In the genomic region with DNA sequence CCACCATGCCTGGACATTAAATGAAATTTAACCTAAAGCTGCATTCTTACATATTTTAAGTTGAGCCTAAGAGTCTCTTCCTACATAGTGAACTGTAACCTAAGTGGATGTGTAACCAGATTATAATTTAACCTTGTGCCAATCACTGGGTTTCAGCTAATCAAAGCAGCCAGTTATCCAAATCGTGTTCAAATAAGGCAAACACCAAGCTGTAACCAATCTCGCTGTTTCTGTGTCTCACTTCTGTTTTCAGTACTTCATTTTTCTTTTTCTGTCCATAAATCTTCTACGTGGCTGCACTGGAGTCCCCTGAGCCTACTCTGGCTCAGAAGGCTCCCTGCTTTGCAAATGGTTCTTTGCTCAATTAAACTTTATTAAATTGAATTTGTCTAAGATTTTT, we compare ENCODE assay signal across 35 cellular contexts.
"Had no signal": no experiment of that assay in that cellular context is flagged by ENCODE, and none has a peak within 500 bp of the region (broad histone marks: within the 10 kb centered on the region; RNA-seq: fewer than 3 reads in every experiment).

No MANE protein-coding gene starts in this region.

- DNase-seq: activated B cell treated with CpG ODN at 0.5 μM for 24 hours; activated CD4-positive, alpha-beta memory T cell treated with anti-CD3 and anti-CD28 coated beads for 36 hours; activated CD4-positive, alpha-beta T cell treated with anti-CD3 and anti-CD28 coated beads, Interleukin-2, amount 10 ng/mL, durations not matched to agents 24 days and 14 days; activated CD8-positive, alpha-beta memory T cell treated with anti-CD3 and anti-CD28 coated beads, Interleukin-2, amount 10 ng/mL, durations not matched to agents 7 days and 5 days; activated CD8-positive, alpha-beta memory T cell treated with anti-CD3 and anti-CD28 coated beads, Interleukin-2, amount 50 U/mL, for 4 hours; activated CD8-positive, alpha-beta T cell treated with anti-CD3 and anti-CD28 coated beads, Interleukin-2, amount 10 ng/mL, durations not matched to agents 7 days and 5 days; activated effector memory CD4-positive, alpha-beta T cell treated with anti-CD3 and anti-CD28 coated beads, Interleukin-2, amount 50 U/mL, for 16 hours; activated naive CD4-positive, alpha-beta T cell treated with anti-CD3 and anti-CD28 coated beads for 36 hours; activated naive CD8-positive, alpha-beta T cell treated with anti-CD3 and anti-CD28 coated beads for 36 hours; activated naive CD8-positive, alpha-beta T cell treated with anti-CD3 and anti-CD28 coated beads, Interleukin-2, amount 50 U/mL, for 24 hours; activated T-cell treated with anti-CD3 and anti-CD28 coated beads, Interleukin-2, amount 50 U/mL, for 1 hour; activated T-cell treated with anti-CD3 and anti-CD28 coated beads, Interleukin-2, amount 50 U/mL, for 48 hours; adrenal gland; amygdala; aorta; body of pancreas; caudate nucleus; cortex of kidney; dermis blood vessel endothelial cell; effector CD4-positive, alpha-beta T cell; effector memory CD8-positive, alpha-beta T cell; erythroblast; foreskin keratinocyte; gastrocnemius medialis; glutamatergic neuron; heart left ventricle; T-helper 17 cell; T1000; WERI-Rb-1 had no signal

- H3K4me3 ChIP-seq: adrenal gland, body of pancreas, esophagus muscularis mucosa, gastrocnemius medialis, heart left ventricle had no signal

- H3K27ac Mint-ChIP-seq: activated B cell treated with CpG ODN at 0.5 μM for 24 hours; activated CD4-positive, alpha-beta memory T cell treated with anti-CD3 and anti-CD28 coated beads for 36 hours; activated CD4-positive, alpha-beta T cell treated with anti-CD3 and anti-CD28 coated beads, Interleukin-2, amount 10 ng/mL, durations not matched to agents 24 days and 14 days; activated CD8-positive, alpha-beta memory T cell treated with anti-CD3 and anti-CD28 coated beads, Interleukin-2, amount 10 ng/mL, durations not matched to agents 7 days and 5 days; activated CD8-positive, alpha-beta T cell treated with anti-CD3 and anti-CD28 coated beads, Interleukin-2, amount 10 ng/mL, durations not matched to agents 7 days and 5 days; activated naive CD4-positive, alpha-beta T cell treated with anti-CD3 and anti-CD28 coated beads for 36 hours; activated naive CD4-positive, alpha-beta T cell treated with anti-CD3 and anti-CD28 coated beads, Interleukin-2, amount 50 U/mL, for 24 hours; activated naive CD8-positive, alpha-beta T cell treated with anti-CD3 and anti-CD28 coated beads for 36 hours; activated naive CD8-positive, alpha-beta T cell treated with anti-CD3 and anti-CD28 coated beads, Interleukin-2, amount 50 U/mL, for 24 hours; activated T-helper 1 cell treated with anti-CD3 and anti-CD28 coated beads, Interleukin-12 subunit alpha, Interleukin-12 subunit beta, Interleukin-2, Interleukin-4 antibody, amounts not matched to agents 30 ng/mL and 10 ng/mL and 1 ng/mL, durations not matched to agents 14 hours and 24 hours and 36 hours; activated T-helper 2 cell treated with anti-CD3 and anti-CD28 coated beads, Interferon-gamma antibody, Interleukin-2, Interleukin-4, amounts not matched to agents 10 μg/mL and 5 μg/mL and 100 μg/mL, durations not matched to agents 14 hours and 24 hours and 36 hours; effector memory CD8-positive, alpha-beta T cell; T-helper 17 cell; T-helper 2 cell treated with Interferon-gamma antibody and Interleukin-4, amounts not matched to agents 5 μg/mL and 100 μg/mL, for 36 hours had no signal

- H3K27me3 ChIP-seq: adrenal gland, body of pancreas, esophagus muscularis mucosa, foreskin keratinocyte, gastrocnemius medialis, heart left ventricle had no signal

- ATAC-seq: activated CD4-positive, CD25-positive, alpha-beta regulatory T cell treated with anti-CD3 and anti-CD28 coated beads, Interleukin-2, amount 50 U/mL, for 24 hours; activated CD8-positive, alpha-beta memory T cell treated with anti-CD3 and anti-CD28 coated beads, Interleukin-2, amount 10 ng/mL, durations not matched to agents 7 days and 5 days; activated CD8-positive, alpha-beta T cell treated with anti-CD3 and anti-CD28 coated beads, Interleukin-2, amount 10 ng/mL, durations not matched to agents 7 days and 5 days; activated naive CD8-positive, alpha-beta T cell treated with anti-CD3 and anti-CD28 coated beads, Interleukin-2, amount 50 U/mL, for 24 hours; body of pancreas; effector memory CD8-positive, alpha-beta T cell; foreskin keratinocyte; gastrocnemius medialis; heart left ventricle; T-helper 17 cell had no signal

- H3K9me3 Mint-ChIP-seq: activated CD4-positive, alpha-beta T cell treated with anti-CD3 and anti-CD28 coated beads, Interleukin-2, amount 10 ng/mL, durations not matched to agents 24 days and 14 days had no signal

- H3K4me1 ChIP-seq: adrenal gland, body of pancreas, esophagus muscularis mucosa, foreskin keratinocyte, gastrocnemius medialis, heart left ventricle had no signal

- H3K27me3 Mint-ChIP-seq: activated B cell treated with CpG ODN at 0.5 μM for 24 hours; activated CD4-positive, alpha-beta memory T cell treated with anti-CD3 and anti-CD28 coated beads for 36 hours; activated CD4-positive, alpha-beta T cell treated with anti-CD3 and anti-CD28 coated beads, Interleukin-2, amount 10 ng/mL, durations not matched to agents 24 days and 14 days; activated CD8-positive, alpha-beta memory T cell treated with anti-CD3 and anti-CD28 coated beads, Interleukin-2, amount 10 ng/mL, durations not matched to agents 7 days and 5 days; activated naive CD8-positive, alpha-beta T cell treated with anti-CD3 and anti-CD28 coated beads for 36 hours; activated naive CD8-positive, alpha-beta T cell treated with anti-CD3 and anti-CD28 coated beads, Interleukin-2, amount 50 U/mL, for 24 hours; effector memory CD8-positive, alpha-beta T cell; T-helper 17 cell had no signal

- H3K4me1 Mint-ChIP-seq: activated B cell treated with CpG ODN at 0.5 μM for 24 hours; activated CD4-positive, alpha-beta T cell treated with anti-CD3 and anti-CD28 coated beads, Interleukin-2, amount 10 ng/mL, durations not matched to agents 24 days and 14 days; activated CD8-positive, alpha-beta memory T cell treated with anti-CD3 and anti-CD28 coated beads, Interleukin-2, amount 10 ng/mL, durations not matched to agents 7 days and 5 days; activated naive CD4-positive, alpha-beta T cell treated with anti-CD3 and anti-CD28 coated beads, Interleukin-2, amount 50 U/mL, for 24 hours; activated naive CD8-positive, alpha-beta T cell treated with anti-CD3 and anti-CD28 coated beads for 36 hours; activated naive CD8-positive, alpha-beta T cell treated with anti-CD3 and anti-CD28 coated beads, Interleukin-2, amount 50 U/mL, for 24 hours; T-helper 17 cell had no signal

- H3K36me3 ChIP-seq: adrenal gland, esophagus muscularis mucosa, gastrocnemius medialis, heart left ventricle, WERI-Rb-1 had no signal

- H3K36me3 Mint-ChIP-seq: activated CD4-positive, alpha-beta memory T cell treated with anti-CD3 and anti-CD28 coated beads for 36 hours; activated CD8-positive, alpha-beta memory T cell treated with anti-CD3 and anti-CD28 coated beads, Interleukin-2, amount 10 ng/mL, durations not matched to agents 7 days and 5 days; activated naive CD4-positive, alpha-beta T cell treated with anti-CD3 and anti-CD28 coated beads, Interleukin-2, amount 50 U/mL, for 24 hours; activated naive CD8-positive, alpha-beta T cell treated with anti-CD3 and anti-CD28 coated beads for 36 hours had no signal

- H3K9me3 ChIP-seq: gastrocnemius medialis had no signal

- H3K27ac ChIP-seq: adrenal gland, body of pancreas, esophagus muscularis mucosa, foreskin keratinocyte, gastrocnemius medialis, heart left ventricle, WERI-Rb-1 had no signal

- H3K4me3 Mint-ChIP-seq: activated B cell treated with CpG ODN at 0.5 μM for 24 hours; activated CD4-positive, alpha-beta memory T cell treated with anti-CD3 and anti-CD28 coated beads for 36 hours; activated CD4-positive, alpha-beta T cell treated with anti-CD3 and anti-CD28 coated beads, Interleukin-2, amount 10 ng/mL, durations not matched to agents 24 days and 14 days; activated CD8-positive, alpha-beta memory T cell treated with anti-CD3 and anti-CD28 coated beads, Interleukin-2, amount 10 ng/mL, durations not matched to agents 7 days and 5 days; activated CD8-positive, alpha-beta T cell treated with anti-CD3 and anti-CD28 coated beads, Interleukin-2, amount 10 ng/mL, durations not matched to agents 7 days and 5 days; activated naive CD4-positive, alpha-beta T cell treated with anti-CD3 and anti-CD28 coated beads for 36 hours; activated naive CD4-positive, alpha-beta T cell treated with anti-CD3 and anti-CD28 coated beads, Interleukin-2, amount 50 U/mL, for 24 hours; activated naive CD8-positive, alpha-beta T cell treated with anti-CD3 and anti-CD28 coated beads for 36 hours; activated naive CD8-positive, alpha-beta T cell treated with anti-CD3 and anti-CD28 coated beads, Interleukin-2, amount 50 U/mL, for 24 hours; activated T-helper 1 cell treated with anti-CD3 and anti-CD28 coated beads, Interleukin-12 subunit alpha, Interleukin-12 subunit beta, Interleukin-2, Interleukin-4 antibody, amounts not matched to agents 30 ng/mL and 10 ng/mL and 1 ng/mL, durations not matched to agents 14 hours and 24 hours and 36 hours; effector memory CD8-positive, alpha-beta T cell; T-helper 17 cell; T-helper 2 cell treated with Interferon-gamma antibody and Interleukin-4, amounts not matched to agents 5 μg/mL and 100 μg/mL, for 36 hours had no signal
